Comparison of ENCODE assay signal across 8 cellular contexts in the genomic region with DNA sequence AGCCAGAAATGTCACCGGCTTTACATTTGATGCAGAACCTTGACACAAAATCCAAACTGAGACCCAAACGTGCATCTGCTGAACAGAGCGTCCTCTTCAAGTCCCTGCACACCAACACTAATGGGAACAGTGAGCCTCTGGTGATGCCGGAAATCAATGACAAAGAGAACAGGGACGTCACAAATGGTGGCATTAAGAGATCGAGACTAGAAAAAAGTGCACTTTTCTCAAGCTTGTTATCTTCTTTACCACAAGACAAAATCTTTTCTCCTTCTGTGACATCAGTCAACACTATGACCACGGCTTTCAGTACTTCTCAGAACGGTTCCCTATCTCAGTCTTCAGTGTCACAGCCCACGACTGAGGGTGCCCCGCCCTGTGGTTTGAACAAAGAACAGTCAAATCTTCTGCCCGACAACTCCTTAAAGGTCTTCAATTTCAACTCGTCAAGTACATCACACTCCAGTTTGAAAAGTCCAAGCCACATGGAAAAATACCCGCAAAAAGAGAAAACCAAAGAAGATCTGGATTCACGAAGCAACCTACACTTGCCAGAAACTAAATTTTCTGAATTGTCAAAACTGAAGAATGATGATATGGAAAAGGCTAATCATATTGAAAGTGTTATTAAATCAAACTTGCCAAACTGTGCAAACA.
DNase-seq lines count a peak whose midpoint lies in the region; ATAC-seq, FAIRE-seq and TF ChIP-seq lines count a peak whose summit lies in the region.

No MANE protein-coding gene starts in this region.

- H3K27me3 ChIP-seq in astrocyte (ENCODE audit: insufficient read depth, low read length), result no peaks in the 10 kb centered on the region

- no peak overlapping the region for H3K4me2 ChIP-seq in astrocyte (ENCODE audit: low read length)

- no peak overlapping the region for H3K4me3 ChIP-seq in astrocyte (ENCODE audit: insufficient read depth, low read depth, low read length)

- H3K79me2 ChIP-seq in astrocyte (ENCODE audit: insufficient read depth, low read length), result no peaks in the 10 kb centered on the region

- H3K9me3 Mint-ChIP-seq in T-helper 1 cell treated with Interleukin-12 subunit alpha and Interleukin-12 subunit beta and Interleukin-4 antibody, amounts not matched to agents 30 μg/mL and 1 μg/mL, for 36 hours, result no peaks in the 10 kb centered on the region
- no peaks in the 10 kb centered on the region for H3K9me3 Mint-ChIP-seq in astrocyte (ENCODE audit: unreplicated experiment)

- H3K4me1 ChIP-seq in astrocyte (ENCODE audit: insufficient read depth, low read length), result peaks cover 16% of the 10 kb centered on the region

- no peaks in the 10 kb centered on the region for H3K27me3 Mint-ChIP-seq in T-helper 1 cell treated with Interleukin-12 subunit alpha and Interleukin-12 subunit beta and Interleukin-4 antibody, amounts not matched to agents 30 μg/mL and 1 μg/mL, for 36 hours (ENCODE audit: low read depth)
- no peaks in the 10 kb centered on the region for H3K27me3 Mint-ChIP-seq in astrocyte (ENCODE audit: low read depth, unreplicated experiment)

- DNase-seq in astrocyte (ENCODE audit: low read depth) (no peak), epidermal melanocyte (ENCODE audit: insufficient read length, low spot score) (no peak), NCI-H1436 (lab: John Stamatoyannopoulos, UW) (no peak), NCI-H2227 treated with DMSO at 0.1 percent for 48 hours (lab: John Stamatoyannopoulos, UW) (no peak)
- peak; percentile 88 for DNase-seq in stimulated activated CD4-positive, alpha-beta T cell treated with anti-CD3 and anti-CD28 coated beads, Interleukin-4, amount 100 ng/mL, for 24 hours

- ATAC-seq in GM18873 (IDR thresholded peaks at IDR 0.05; ENCODE audit: low FRiP score, unreplicated experiment) (peak; percentile 55), HG03066 (IDR thresholded peaks at IDR 0.05; ENCODE audit: low read depth, unreplicated experiment) (peak; percentile 59)

- peak overlapping the region; percentile 91 for H3K4me3 Mint-ChIP-seq in T-helper 1 cell treated with Interleukin-12 subunit alpha and Interleukin-12 subunit beta and Interleukin-4 antibody, amounts not matched to agents 30 μg/mL and 1 μg/mL, for 36 hours
- H3K4me3 Mint-ChIP-seq in astrocyte (ENCODE audit: unreplicated experiment), result no peak overlapping the region

- no peak for TF ChIP-seq CTCF in astrocyte (IDR thresholded peaks at IDR 0.05; ENCODE audit: insufficient read depth, low read depth, low read length)

- H3K27ac Mint-ChIP-seq in T-helper 1 cell treated with Interleukin-12 subunit alpha and Interleukin-12 subunit beta and Interleukin-4 antibody, amounts not matched to agents 30 μg/mL and 1 μg/mL, for 36 hours, result peak overlapping the region; percentile 95
- no peak overlapping the region for H3K27ac Mint-ChIP-seq in astrocyte (ENCODE audit: unreplicated experiment)

- peak; percentile 13 for FAIRE-seq in astrocyte (lab: Jason Lieb, UNC)

- no peaks in the 10 kb centered on the region for H3K36me3 ChIP-seq in astrocyte (ENCODE audit: insufficient read depth, low read length)

- H2AFZ ChIP-seq in astrocyte (ENCODE audit: low read depth, low read length), result no peak overlapping the region

- no peak overlapping the region for H3K27ac ChIP-seq in astrocyte (ENCODE audit: low read depth, low read length)

- no peak overlapping the region for H3K9ac ChIP-seq in astrocyte (ENCODE audit: low read length)

- no peaks in the 10 kb centered on the region for H4K20me1 ChIP-seq in astrocyte (ENCODE audit: insufficient read depth, low read length)

- no peaks in the 10 kb centered on the region for H3K9me3 ChIP-seq in astrocyte (ENCODE audit: insufficient read depth, low read depth, low read length)

- peaks cover 9% of the 10 kb centered on the region for H3K36me3 Mint-ChIP-seq in T-helper 1 cell treated with Interleukin-12 subunit alpha and Interleukin-12 subunit beta and Interleukin-4 antibody, amounts not matched to agents 30 μg/mL and 1 μg/mL, for 36 hours (ENCODE audit: low read depth)
- H3K36me3 Mint-ChIP-seq in astrocyte (ENCODE audit: low read depth, unreplicated experiment), result no peaks in the 10 kb centered on the region

- H3K4me1 Mint-ChIP-seq in T-helper 1 cell treated with Interleukin-12 subunit alpha and Interleukin-12 subunit beta and Interleukin-4 antibody, amounts not matched to agents 30 μg/mL and 1 μg/mL, for 36 hours (ENCODE audit: low read depth), result peaks cover 64% of the 10 kb centered on the region
- H3K4me1 Mint-ChIP-seq in astrocyte (ENCODE audit: low read depth, unreplicated experiment), result peaks cover 25% of the 10 kb centered on the region
